ENCODE assay signal across 20 cellular contexts in genomic region chrX:1074172-1074571, GRCh38.
DNase-seq lines count a peak whose midpoint lies in the region; ATAC-seq and TF ChIP-seq lines count a peak whose summit lies in the region.
"Had no signal": no experiment of that assay in that cellular context is flagged by ENCODE, and none has a peak within 500 bp of the region (broad histone marks: within the 10 kb centered on the region; RNA-seq: fewer than 3 reads in every experiment).

No MANE protein-coding gene starts in this region.

- DNase-seq in activated CD4-positive, alpha-beta T cell treated with anti-CD3 and anti-CD28 coated beads for 36 hours, result no peak
- no peak for DNase-seq in activated CD4-positive, alpha-beta T cell treated with anti-CD3 and anti-CD28 coated beads for 4 hours
- DNase-seq in stimulated activated naive CD8-positive, alpha-beta T cell treated with anti-CD3 and anti-CD28 coated beads, Interleukin-15, Interleukin-2, amounts not matched to agents 100 U/mL and 50 U/mL, for 24 hours, result no peak
- DNase-seq in coronary artery (ENCODE audit: low spot score), result peak; percentile 16
- peak; percentile 0 for DNase-seq in upper lobe of right lung
- DNase-seq in activated T-cell treated with anti-CD3 and anti-CD28 coated beads, Interleukin-2, amount 50 U/mL, for 4 hours, result no peak
- DNase-seq in stimulated activated CD4-positive, alpha-beta T cell treated with anti-CD3 and anti-CD28 coated beads, Interleukin-15, amount 100 ng/mL, for 24 hours, result no peak
- DNase-seq: DMS79, GM23248, KG1, NCI-H1092 treated with DMSO at 0.1 percent for 48 hours, NCI-H1694, NCI-H2107, NCI-H69, PC-3 had no signal

- TF ChIP-seq CTCF in coronary artery (IDR thresholded peaks at IDR 0.05), result no peak
- no peak for TF ChIP-seq CTCF in upper lobe of right lung (IDR thresholded peaks at IDR 0.05)

- H3K4me1 ChIP-seq in upper lobe of right lung, result no peaks in the 10 kb centered on the region
- H3K4me1 ChIP-seq: A549 had no signal

- H3K9me3 ChIP-seq in upper lobe of right lung, result no peaks in the 10 kb centered on the region
- H3K9me3 ChIP-seq: A549 had no signal

- H3K27ac ChIP-seq in coronary artery, result no peak overlapping the region
- H3K27ac ChIP-seq in upper lobe of right lung, result no peak overlapping the region
- H3K27ac ChIP-seq: A549, C4-2B, GM23248, HL-60 had no signal

- H3K27me3 ChIP-seq in upper lobe of right lung, result no peaks in the 10 kb centered on the region

- intact Hi-C loops in activated CD4-positive, alpha-beta T cell treated with anti-CD3 and anti-CD28 coated beads for 36 hours (cut with DNase I, micrococcal nuclease), result no loop called here
- intact Hi-C loops in upper lobe of right lung (cut with DNase I), result no loop called here

- CTCF ChIA-PET in activated CD4-positive, alpha-beta T cell treated with anti-CD3 and anti-CD28 coated beads for 36 hours (lab: Charles Lee), result no interaction called here

- no peaks in the 10 kb centered on the region for H3K36me3 ChIP-seq in upper lobe of right lung

- ATAC-seq in activated CD4-positive, alpha-beta T cell treated with anti-CD3 and anti-CD28 coated beads for 36 hours, result no peak
- no peak for ATAC-seq in stimulated activated naive CD8-positive, alpha-beta T cell treated with anti-CD3 and anti-CD28 coated beads, Interleukin-15, Interleukin-2, amounts not matched to agents 100 U/mL and 50 U/mL, for 24 hours
- no peak for ATAC-seq in upper lobe of right lung
- ATAC-seq in activated T-cell treated with anti-CD3 and anti-CD28 coated beads, Interleukin-2, amount 50 U/mL, for 4 hours, result no peak
- ATAC-seq: A549, HCT116, PC-3 had no signal

- peaks cover 2% of the 10 kb centered on the region for H3K36me3 Mint-ChIP-seq in activated CD4-positive, alpha-beta T cell treated with anti-CD3 and anti-CD28 coated beads for 36 hours (ENCODE audit: low read depth)
- H3K36me3 Mint-ChIP-seq in stimulated activated naive CD8-positive, alpha-beta T cell treated with anti-CD3 and anti-CD28 coated beads, Interleukin-15, Interleukin-2, amounts not matched to agents 100 ng/mL and 50 ng/mL, for 24 hours (ENCODE audit: low read depth), result no peaks in the 10 kb centered on the region
- H3K36me3 Mint-ChIP-seq in activated T-cell treated with anti-CD3 and anti-CD28 coated beads, Interleukin-2, amount 50 U/mL, for 4 hours (ENCODE audit: insufficient read depth), result no peaks in the 10 kb centered on the region

- H3K27me3 Mint-ChIP-seq in activated CD4-positive, alpha-beta T cell treated with anti-CD3 and anti-CD28 coated beads for 36 hours, result peaks cover 5% of the 10 kb centered on the region
- peaks cover 18% of the 10 kb centered on the region for H3K27me3 Mint-ChIP-seq in stimulated activated naive CD8-positive, alpha-beta T cell treated with anti-CD3 and anti-CD28 coated beads, Interleukin-15, Interleukin-2, amounts not matched to agents 100 ng/mL and 50 ng/mL, for 24 hours
- peaks cover 21% of the 10 kb centered on the region for H3K27me3 Mint-ChIP-seq in activated T-cell treated with anti-CD3 and anti-CD28 coated beads, Interleukin-2, amount 50 U/mL, for 4 hours (ENCODE audit: low read depth)

- H3K4me1 Mint-ChIP-seq in activated CD4-positive, alpha-beta T cell treated with anti-CD3 and anti-CD28 coated beads for 36 hours, result peaks cover 5% of the 10 kb centered on the region
- no peaks in the 10 kb centered on the region for H3K4me1 Mint-ChIP-seq in stimulated activated naive CD8-positive, alpha-beta T cell treated with anti-CD3 and anti-CD28 coated beads, Interleukin-15, Interleukin-2, amounts not matched to agents 100 ng/mL and 50 ng/mL, for 24 hours (ENCODE audit: low read depth)
- H3K4me1 Mint-ChIP-seq in activated T-cell treated with anti-CD3 and anti-CD28 coated beads, Interleukin-2, amount 50 U/mL, for 4 hours (ENCODE audit: low read depth), result peaks cover 5% of the 10 kb centered on the region

- H3K4me3 ChIP-seq in coronary artery (no peak overlapping the region), upper lobe of right lung (no peak overlapping the region)
- H3K4me3 ChIP-seq: A549, GM23248 had no signal

- POLR2A ChIA-PET in activated CD4-positive, alpha-beta T cell treated with anti-CD3 and anti-CD28 coated beads for 36 hours (lab: Charles Lee), result no interaction called here

- H3K4me3 Mint-ChIP-seq in activated CD4-positive, alpha-beta T cell treated with anti-CD3 and anti-CD28 coated beads for 36 hours, result peak overlapping the region; percentile 45
- no peak overlapping the region for H3K4me3 Mint-ChIP-seq in stimulated activated naive CD8-positive, alpha-beta T cell treated with anti-CD3 and anti-CD28 coated beads, Interleukin-15, Interleukin-2, amounts not matched to agents 100 ng/mL and 50 ng/mL, for 24 hours
- H3K4me3 Mint-ChIP-seq in activated T-cell treated with anti-CD3 and anti-CD28 coated beads, Interleukin-2, amount 50 U/mL, for 4 hours, result no peak overlapping the region

- H3K9me3 Mint-ChIP-seq in activated CD4-positive, alpha-beta T cell treated with anti-CD3 and anti-CD28 coated beads for 36 hours (ENCODE audit: low read depth), result peaks cover 11% of the 10 kb centered on the region
- peaks cover 16% of the 10 kb centered on the region for H3K9me3 Mint-ChIP-seq in stimulated activated naive CD8-positive, alpha-beta T cell treated with anti-CD3 and anti-CD28 coated beads, Interleukin-15, Interleukin-2, amounts not matched to agents 100 ng/mL and 50 ng/mL, for 24 hours
- H3K9me3 Mint-ChIP-seq in activated T-cell treated with anti-CD3 and anti-CD28 coated beads, Interleukin-2, amount 50 U/mL, for 4 hours, result peaks cover 13% of the 10 kb centered on the region

- peak overlapping the region; percentile 65 for H3K27ac Mint-ChIP-seq in activated CD4-positive, alpha-beta T cell treated with anti-CD3 and anti-CD28 coated beads for 36 hours
- H3K27ac Mint-ChIP-seq in stimulated activated naive CD8-positive, alpha-beta T cell treated with anti-CD3 and anti-CD28 coated beads, Interleukin-15, Interleukin-2, amounts not matched to agents 100 ng/mL and 50 ng/mL, for 24 hours, result peak overlapping the region; percentile 6

Comparison
In these comparisons a context has a peak if more than half of its experiments do, and no peak if none do; other contexts are left out.
1. DNase-seq: peak in coronary artery (single experiment) and upper lobe of right lung (single experiment); none in activated CD4-positive, alpha-beta T cell treated with anti-CD3 and anti-CD28 coated beads for 36 hours (single experiment), activated CD4-positive, alpha-beta T cell treated with anti-CD3 and anti-CD28 coated beads for 4 hours (0 of 2), stimulated activated naive CD8-positive, alpha-beta T cell treated with anti-CD3 and anti-CD28 coated beads, Interleukin-15, Interleukin-2, amounts not matched to agents 100 U/mL and 50 U/mL, for 24 hours (single experiment), activated T-cell treated with anti-CD3 and anti-CD28 coated beads, Interleukin-2, amount 50 U/mL, for 4 hours (single experiment) and stimulated activated CD4-positive, alpha-beta T cell treated with anti-CD3 and anti-CD28 coated beads, Interleukin-15, amount 100 ng/mL, for 24 hours (single experiment).